Comparison of ENCODE assay signal across 19 cellular contexts in the genomic region with DNA sequence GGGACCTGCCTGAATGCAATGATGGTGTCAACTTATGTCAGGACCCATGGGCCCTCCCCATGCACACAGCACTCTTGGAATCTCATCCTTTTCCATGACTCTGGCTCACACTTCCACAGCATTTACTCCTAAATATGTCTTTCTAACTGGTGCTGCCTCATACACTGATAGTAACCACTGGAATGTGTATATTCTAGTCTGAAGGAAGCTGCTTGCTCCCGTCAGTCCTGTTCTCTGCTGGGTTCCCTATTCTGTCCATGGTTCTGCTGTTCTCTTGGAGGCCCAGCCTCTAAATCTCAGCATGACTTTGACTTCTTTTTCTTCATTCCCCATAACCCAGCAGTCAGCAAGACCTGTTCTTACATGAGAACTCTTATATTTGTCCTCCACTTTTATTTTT.
A peak's percentile ranks its signal among the peaks of the same experiment; 100 is the strongest.
DNase-seq lines count a peak whose midpoint lies in the region; ATAC-seq and TF ChIP-seq lines count a peak whose summit lies in the region.
"Had no signal": no experiment of that assay in that cellular context is flagged by ENCODE, and none has a peak within 500 bp of the region (broad histone marks: within the 10 kb centered on the region; RNA-seq: fewer than 3 reads in every experiment).

No MANE protein-coding gene starts in this region.

- H3K9me3 Mint-ChIP-seq in chondrocyte (ENCODE audit: low read depth) = peaks cover 5% of the 10 kb centered on the region

- H3K79me1 ChIP-seq in IMR-90 (ENCODE audit: low read depth in 1 of 2, low read length in 2 of 2) (no peaks in the 10 kb centered on the region), mesenchymal stem cell (replicated peaks; ENCODE audit: low read length, poor library complexity, severe bottlenecking) (no peaks in the 10 kb centered on the region)

- peaks cover 7% of the 10 kb centered on the region for H3K9me1 ChIP-seq in IMR-90 (ENCODE audit: insufficient read depth, low read length)

- H3K4me1 ChIP-seq in IMR-90 (ENCODE audit: control insufficient read depth, insufficient read depth, low read length) = peaks cover 16% of the 10 kb centered on the region
- peaks cover 8% of the 10 kb centered on the region for H3K4me1 ChIP-seq in mesenchymal stem cell (ENCODE audit: control insufficient read depth, insufficient read depth, low read depth, low read length)
- peaks cover 18% of the 10 kb centered on the region for H3K4me1 ChIP-seq in vagina
- H3K4me1 ChIP-seq: BE2C, spleen had no signal

- no peaks in the 10 kb centered on the region for H3K36me3 ChIP-seq in IMR-90 (ENCODE audit: control insufficient read depth, insufficient read depth, low read length)
- no peaks in the 10 kb centered on the region for H3K36me3 ChIP-seq in mesenchymal stem cell (ENCODE audit: control insufficient read depth in 1 of 2, insufficient read depth in 2 of 2, low read depth in 1 of 2, low read length in 2 of 2)
- no peaks in the 10 kb centered on the region for H3K36me3 ChIP-seq in vagina
- H3K36me3 ChIP-seq: BE2C, left ventricle myocardium inferior, spleen had no signal

- peak overlapping the region; percentile 69; the same call in 2 of the 3 replicates for H2BK15ac ChIP-seq in IMR-90 (ENCODE audit: low read depth, low read length)
- no peak overlapping the region for H2BK15ac ChIP-seq in mesenchymal stem cell (ENCODE audit: low read depth, poor library complexity, severe bottlenecking)

- in situ Hi-C loops in IMR-90 (cut with MboI; ENCODE audit: low sequenced_read_pairs) = no loop called here

- dilution Hi-C loops in IMR-90 (cut with HindIII; ENCODE audit: low sequenced_read_pairs, unreplicated experiment) = no loop called here

- H2BK20ac ChIP-seq in IMR-90 (ENCODE audit: low read depth, low read length) = peak overlapping the region; percentile 51

- H3K27ac Mint-ChIP-seq in chondrocyte (ENCODE audit: unreplicated experiment) = peak overlapping the region; percentile 46
- H3K27ac Mint-ChIP-seq: stimulated activated naive CD8-positive, alpha-beta T cell treated with anti-CD3 and anti-CD28 coated beads, Interleukin-15, amount 100 ng/mL, for 72 hours had no signal

- H2AK9ac ChIP-seq in IMR-90 (replicated peaks; ENCODE audit: low read depth, low read length, poor library complexity) = no peak overlapping the region

- H3K9me3 ChIP-seq in IMR-90 (ENCODE audit: control insufficient read depth, insufficient read depth, low read length) = no peaks in the 10 kb centered on the region
- no peaks in the 10 kb centered on the region for H3K9me3 ChIP-seq in mesenchymal stem cell (ENCODE audit: control insufficient read depth, low read length)
- no peaks in the 10 kb centered on the region for H3K9me3 ChIP-seq in vagina
- H3K9me3 ChIP-seq: BE2C, left ventricle myocardium inferior, spleen had no signal

- TF ChIP-seq POLR2A in IMR-90 (IDR thresholded peaks at IDR 0.05; ENCODE audit: low read depth, low read length) (no peak), vagina (IDR thresholded peaks at IDR 0.05) (no peak)

- ATAC-seq in IMR-90 (ENCODE audit: low read depth) = peak; percentile 69
- ATAC-seq: esophagus mucosa; stimulated activated naive CD8-positive, alpha-beta T cell treated with anti-CD3 and anti-CD28 coated beads, Interleukin-15, amount 100 ng/mL, for 72 hours had no signal

- no peak overlapping the region for H3K4me3 Mint-ChIP-seq in chondrocyte (ENCODE audit: unreplicated experiment)
- H3K4me3 Mint-ChIP-seq: stimulated activated naive CD8-positive, alpha-beta T cell treated with anti-CD3 and anti-CD28 coated beads, Interleukin-15, amount 100 ng/mL, for 72 hours had no signal

- no peaks in the 10 kb centered on the region for H3K36me3 Mint-ChIP-seq in chondrocyte (ENCODE audit: low read depth)

- H2BK5ac ChIP-seq in IMR-90 (ENCODE audit: low read depth, low read length, poor library complexity, severe bottlenecking) (peak overlapping the region; percentile 86), mesenchymal stem cell (ENCODE audit: low read depth, low read length, poor library complexity, severe bottlenecking) (no peak overlapping the region)

- no peak overlapping the region for H3K9ac ChIP-seq in IMR-90 (ENCODE audit: low read depth, low read length)
- no peak overlapping the region for H3K9ac ChIP-seq in mesenchymal stem cell (ENCODE audit: low read length)

- H4K91ac ChIP-seq in IMR-90 (ENCODE audit: insufficient read depth, low read depth, low read length) (peak overlapping the region; percentile 49), mesenchymal stem cell (ENCODE audit: low read length) (no peak overlapping the region)

- no peaks in the 10 kb centered on the region for H4K20me1 ChIP-seq in IMR-90 (ENCODE audit: insufficient read depth, low read length)

- H3K23ac ChIP-seq in IMR-90 (ENCODE audit: low read depth, low read length) (no peak overlapping the region), mesenchymal stem cell (ENCODE audit: low read length in 2 of 2) (no peak overlapping the region)

- H3K4me2 ChIP-seq in IMR-90 (ENCODE audit: low read depth, low read length) (no peak overlapping the region), mesenchymal stem cell (ENCODE audit: low read length, poor library complexity, severe bottlenecking) (no peak overlapping the region)

- no peak for TF ChIP-seq RAD21 in IMR-90 (IDR thresholded peaks at IDR 0.05; ENCODE audit: low read length)

- CTCF ChIA-PET in IMR-90 (lab: Yijun Ruan, JAX) = interaction anchor here (0.7 kb wide), 1 partner anchor 495 kb away, joined by 5 read pairs; no protein-coding TSS in a partner anchor

- POLR2A ChIA-PET in IMR-90 (lab: Charles Lee; ENCODE audit: unreplicated experiment) = no interaction called here

- H3K27me3 Mint-ChIP-seq in chondrocyte (ENCODE audit: low read depth) = no peaks in the 10 kb centered on the region
- H3K27me3 Mint-ChIP-seq: stimulated activated naive CD8-positive, alpha-beta T cell treated with anti-CD3 and anti-CD28 coated beads, Interleukin-15, amount 100 ng/mL, for 72 hours had no signal

- WGBS in IMR-90 (ENCODE audit: extremely low coverage in 2 of 2, insufficient read length in 1 of 2), 2 experiments = no CpG with 5 or more reads among the region's 1 CpG
- WGBS in mesenchymal stem cell = 9% methylated on average over 1 of the region's 1 CpG

- DNase-seq in IMR-90 = peak; percentile 65
- DNase-seq in chondrocyte (ENCODE audit: low spot score) = no peak
- DNase-seq in mesenchymal stem cell = peak; percentile 53
- no peak for DNase-seq in vagina (ENCODE audit: extremely low spot score in 2 of 2)
- DNase-seq in NCI-H1092 treated with DMSO at 0.1 percent for 48 hours (lab: John Stamatoyannopoulos, UW) = no peak
- no peak for DNase-seq in cerebellar nuclear complex (lab: John Stamatoyannopoulos, UW)
- DNase-seq in cerebellum (ENCODE audit: low spot score) = no peak
- DNase-seq: activated CD4-positive, alpha-beta T cell treated with anti-CD3 and anti-CD28 coated beads, Interleukin-2, amount 50 U/mL, for 1 hour; BE2C; caudate nucleus; left ventricle myocardium inferior; NCI-H1417 treated with DMSO at 0.1 percent for 48 hours; NCI-H2171; SIG-M5; spleen; stimulated activated CD4-positive, alpha-beta T cell treated with anti-CD3 and anti-CD28 coated beads, Interleukin-4, amount 100 ng/mL, for 4 hours; stimulated activated naive CD8-positive, alpha-beta T cell treated with anti-CD3 and anti-CD28 coated beads, Interleukin-15, amount 100 ng/mL, for 72 hours had no signal

- H3K56ac ChIP-seq in IMR-90 (ENCODE audit: extremely low read depth, insufficient read depth, low read length) = no peak overlapping the region; the same call in 1 of the 2 replicates

- H3K27ac ChIP-seq in IMR-90 (ENCODE audit: insufficient read depth, low read length) (no peak overlapping the region), mesenchymal stem cell (ENCODE audit: low read length, poor library complexity, severe bottlenecking) (peak overlapping the region; percentile 0), vagina (peak overlapping the region; percentile 20)
- H3K27ac ChIP-seq: HL-60, left ventricle myocardium inferior, spleen had no signal

- no peaks in the 10 kb centered on the region for H3K27me3 ChIP-seq in IMR-90 (ENCODE audit: control insufficient read depth, insufficient read depth, low read length)
- H3K27me3 ChIP-seq in mesenchymal stem cell (ENCODE audit: control insufficient read depth in 1 of 2, insufficient read depth in 1 of 2, low read length in 2 of 2) = no peaks in the 10 kb centered on the region
- no peaks in the 10 kb centered on the region for H3K27me3 ChIP-seq in vagina
- H3K27me3 ChIP-seq: BE2C, spleen had no signal

- H3K18ac ChIP-seq in IMR-90 (ENCODE audit: low read depth, low read length) = peak overlapping the region; percentile 26; the same call in 1 of the 2 replicates
- peak overlapping the region in 1 of 2 experiments; percentile 19 for H3K18ac ChIP-seq in mesenchymal stem cell (ENCODE audit: low read depth in 1 of 2, low read length in 2 of 2)

- H4K8ac ChIP-seq in IMR-90 (ENCODE audit: low read depth in 2 of 2, low read length in 2 of 2) (peak overlapping the region; percentile 31 to 49; a peak in 2 of 4 replicates), mesenchymal stem cell (ENCODE audit: low read length) (no peak overlapping the region)

- intact Hi-C loops in IMR-90 (cut with micrococcal nuclease) = loop anchor here (2.0 kb wide), 1 partner anchor 24 kb away; no protein-coding TSS in a partner anchor
- intact Hi-C loops in vagina (cut with DNase I) = no loop called here

- H3K4ac ChIP-seq in IMR-90 (ENCODE audit: low read depth, low read length) (peak overlapping the region; percentile 59; the same call in 1 of the 2 replicates), mesenchymal stem cell (ENCODE audit: low read depth in 1 of 2, low read length in 2 of 2) (no peak overlapping the region)

- H4K5ac ChIP-seq in IMR-90 (ENCODE audit: low read depth, low read length) = peak overlapping the region; percentile 23; the same call in 1 of the 2 replicates

- H3K4me3 ChIP-seq in IMR-90 (ENCODE audit: insufficient read depth, low read depth, low read length) (no peak overlapping the region), mesenchymal stem cell (ENCODE audit: insufficient read depth in 1 of 2, low read depth in 1 of 2, low read length in 2 of 2) (no peak overlapping the region), vagina (no peak overlapping the region)
- H3K4me3 ChIP-seq: left ventricle myocardium inferior, spleen had no signal

- peaks cover 37% of the 10 kb centered on the region for H3K4me1 Mint-ChIP-seq in chondrocyte (ENCODE audit: low read depth)
- H3K4me1 Mint-ChIP-seq: stimulated activated naive CD8-positive, alpha-beta T cell treated with anti-CD3 and anti-CD28 coated beads, Interleukin-15, amount 100 ng/mL, for 72 hours had no signal

- H2AK5ac ChIP-seq in IMR-90 (ENCODE audit: low read depth, low read length) (peak overlapping the region; percentile 10; the same call in 1 of the 2 replicates), mesenchymal stem cell (ENCODE audit: low read length, severe bottlenecking) (peak overlapping the region; percentile 71)

- H2BK120ac ChIP-seq in IMR-90 (ENCODE audit: low read depth, low read length) = peak overlapping the region; percentile 72
- H2BK120ac ChIP-seq in mesenchymal stem cell (ENCODE audit: low read depth, low read length) = no peak overlapping the region

- H3K14ac ChIP-seq in IMR-90 (replicated peaks; ENCODE audit: low read depth, low read length) (no peak overlapping the region), mesenchymal stem cell (ENCODE audit: low read length in 2 of 2) (no peak overlapping the region)

- BruUV-seq in IMR-90 (replicated peaks; lab: Mats Ljungman, UMichigan) = no TSS peak

- no peak overlapping the region for H2BK12ac ChIP-seq in mesenchymal stem cell (ENCODE audit: low read length in 2 of 2)

- H2AFZ ChIP-seq in IMR-90 (replicated peaks; ENCODE audit: low read length, poor library complexity) = no peak overlapping the region
- H2AFZ ChIP-seq in mesenchymal stem cell (ENCODE audit: low read depth, low read length) = no peak overlapping the region

- no peak for TF ChIP-seq CTCF in IMR-90 (conservative IDR thresholded peaks at IDR 0.05; ENCODE audit: low read depth, low read length)
- TF ChIP-seq CTCF in chondrocyte (IDR thresholded peaks at IDR 0.05) = no peak
- no peak for TF ChIP-seq CTCF in vagina (IDR thresholded peaks at IDR 0.05)

Comparison
In these comparisons a context has a peak if more than half of its experiments do, and no peak if none do; other contexts are left out.
1. DNase-seq: peak in IMR-90 (single experiment) and mesenchymal stem cell (single experiment); none in chondrocyte (single experiment), vagina (0 of 2), NCI-H1092 treated with DMSO at 0.1 percent for 48 hours (single experiment), cerebellar nuclear complex (0 of 2) and cerebellum (single experiment).